In genomic region chr16:19980866-19981265, GRCh38 we compare ENCODE assay signal across 1 cellular context.
TF ChIP-seq lines count a peak whose summit lies in the region.

No MANE protein-coding gene starts in this region.

TF ChIP-seq in HCT116, 20 proteins besides CTCF, POLR2A, EP300 and RAD21 (continued from another document):
- TF ChIP-seq REST (IDR thresholded peaks at IDR 0.05; ENCODE audit: low read depth) (no peak), EGR1 (IDR thresholded peaks at IDR 0.05; ENCODE audit: low read depth) (no peak)
